28 cellular contexts compared by ENCODE assay signal in genomic region chr4:13616597-13616996, GRCh38.
"Had no signal": no experiment of that assay in that cellular context is flagged by ENCODE, and none has a peak within 500 bp of the region (broad histone marks: within the 10 kb centered on the region; RNA-seq: fewer than 3 reads in every experiment).

No MANE protein-coding gene starts in this region.

- H3K27ac Mint-ChIP-seq: activated CD4-positive, alpha-beta memory T cell treated with anti-CD3 and anti-CD28 coated beads, Interleukin-2, amount 10 ng/mL, durations not matched to agents 7 days and 5 days; activated CD4-positive, alpha-beta T cell treated with anti-CD3 and anti-CD28 coated beads for 36 hours; activated CD4-positive, alpha-beta T cell treated with anti-CD3 and anti-CD28 coated beads, Interleukin-2, amount 10 ng/mL, durations not matched to agents 24 days and 14 days; activated naive CD4-positive, alpha-beta T cell treated with anti-CD3 and anti-CD28 coated beads, Interleukin-2, amount 50 U/mL, for 72 hours; activated naive CD8-positive, alpha-beta T cell treated with anti-CD3 and anti-CD28 coated beads, Interleukin-2, amount 10 ng/mL, durations not matched to agents 7 days and 5 days; activated T-cell treated with anti-CD3 and anti-CD28 coated beads, Interleukin-2, amount 50 U/mL, for 24 hours; brain; endodermal cell had no signal

- ATAC-seq: activated CD4-positive, alpha-beta T cell treated with anti-CD3 and anti-CD28 coated beads for 36 hours; activated naive CD4-positive, alpha-beta T cell treated with anti-CD3 and anti-CD28 coated beads, Interleukin-2, amount 50 U/mL, for 72 hours; activated T-cell treated with anti-CD3 and anti-CD28 coated beads, Interleukin-2, amount 50 U/mL, for 72 hours; esophagus mucosa had no signal

- H3K4me3 Mint-ChIP-seq: activated CD4-positive, alpha-beta memory T cell treated with anti-CD3 and anti-CD28 coated beads, Interleukin-2, amount 10 ng/mL, durations not matched to agents 7 days and 5 days; activated CD4-positive, alpha-beta T cell treated with anti-CD3 and anti-CD28 coated beads for 36 hours; activated CD4-positive, alpha-beta T cell treated with anti-CD3 and anti-CD28 coated beads, Interleukin-2, amount 10 ng/mL, durations not matched to agents 24 days and 14 days; activated naive CD4-positive, alpha-beta T cell treated with anti-CD3 and anti-CD28 coated beads, Interleukin-2, amount 10 ng/mL, durations not matched to agents 7 days and 5 days; activated naive CD8-positive, alpha-beta T cell treated with anti-CD3 and anti-CD28 coated beads, Interleukin-2, amount 10 ng/mL, durations not matched to agents 7 days and 5 days; activated T-cell treated with anti-CD3 and anti-CD28 coated beads, Interleukin-2, amount 50 U/mL, for 24 hours; activated T-cell treated with anti-CD3 and anti-CD28 coated beads, Interleukin-2, amount 50 U/mL, for 72 hours; brain; endodermal cell had no signal

- H3K4me3 ChIP-seq: ascending aorta, breast epithelium, cardiac muscle cell, colonic mucosa had no signal

- H3K27ac ChIP-seq: ascending aorta, breast epithelium, cardiac muscle cell, colonic mucosa had no signal

- H3K4me1 Mint-ChIP-seq: brain had no signal

- H3K4me1 ChIP-seq: ascending aorta, breast epithelium, colonic mucosa had no signal

- FAIRE-seq: frontal cortex had no signal

- DNase-seq: activated CD4-positive, alpha-beta memory T cell treated with anti-CD3 and anti-CD28 coated beads, Interleukin-2, amount 10 ng/mL, durations not matched to agents 7 days and 5 days; activated CD4-positive, alpha-beta T cell treated with anti-CD3 and anti-CD28 coated beads for 36 hours; activated CD4-positive, alpha-beta T cell treated with anti-CD3 and anti-CD28 coated beads, Interleukin-2, amount 10 ng/mL, durations not matched to agents 24 days and 14 days; activated CD4-positive, CD25-positive, alpha-beta regulatory T cell; activated CD4-positive, CD25-positive, alpha-beta regulatory T cell treated with anti-CD3 and anti-CD28 coated beads, Interleukin-2, amount 50 U/mL, for 72 hours; activated CD8-positive, alpha-beta memory T cell treated with anti-CD3 and anti-CD28 coated beads, Interleukin-2, amount 50 U/mL, for 48 hours; activated gamma-delta T cell; activated naive CD4-positive, alpha-beta T cell; activated naive CD4-positive, alpha-beta T cell treated with anti-CD3 and anti-CD28 coated beads, Interleukin-2, amount 10 ng/mL, durations not matched to agents 7 days and 5 days; activated naive CD8-positive, alpha-beta T cell treated with anti-CD3 and anti-CD28 coated beads, Interleukin-2, amount 10 ng/mL, durations not matched to agents 7 days and 5 days; activated T-cell treated with anti-CD3 and anti-CD28 coated beads for 4 hours; activated T-cell treated with anti-CD3 and anti-CD28 coated beads, Interleukin-2, amount 50 U/mL, for 24 hours; activated T-cell treated with anti-CD3 and anti-CD28 coated beads, Interleukin-2, amount 50 U/mL, for 72 hours; central memory CD4-positive, alpha-beta T cell; cerebellar nuclear complex; colonic mucosa; effector CD8-positive, alpha-beta T cell; endodermal cell; foreskin fibroblast; head of caudate nucleus; T-helper 2 cell had no signal

- H3K27me3 Mint-ChIP-seq: activated CD4-positive, alpha-beta memory T cell treated with anti-CD3 and anti-CD28 coated beads, Interleukin-2, amount 10 ng/mL, durations not matched to agents 7 days and 5 days; activated CD4-positive, alpha-beta T cell treated with anti-CD3 and anti-CD28 coated beads for 36 hours; activated CD4-positive, alpha-beta T cell treated with anti-CD3 and anti-CD28 coated beads, Interleukin-2, amount 10 ng/mL, durations not matched to agents 24 days and 14 days; activated naive CD4-positive, alpha-beta T cell treated with anti-CD3 and anti-CD28 coated beads, Interleukin-2, amount 10 ng/mL, durations not matched to agents 7 days and 5 days; activated naive CD8-positive, alpha-beta T cell treated with anti-CD3 and anti-CD28 coated beads, Interleukin-2, amount 10 ng/mL, durations not matched to agents 7 days and 5 days; activated T-cell treated with anti-CD3 and anti-CD28 coated beads, Interleukin-2, amount 50 U/mL, for 24 hours; brain had no signal

- H3K9me3 ChIP-seq: ascending aorta, breast epithelium, colonic mucosa had no signal

- H3K27me3 ChIP-seq: ascending aorta, breast epithelium, cardiac muscle cell, colonic mucosa had no signal

- H3K9me3 Mint-ChIP-seq: activated CD4-positive, alpha-beta memory T cell treated with anti-CD3 and anti-CD28 coated beads, Interleukin-2, amount 10 ng/mL, durations not matched to agents 7 days and 5 days; activated CD4-positive, alpha-beta T cell treated with anti-CD3 and anti-CD28 coated beads, Interleukin-2, amount 10 ng/mL, durations not matched to agents 24 days and 14 days; activated naive CD4-positive, alpha-beta T cell treated with anti-CD3 and anti-CD28 coated beads, Interleukin-2, amount 10 ng/mL, durations not matched to agents 7 days and 5 days; activated naive CD4-positive, alpha-beta T cell treated with anti-CD3 and anti-CD28 coated beads, Interleukin-2, amount 50 U/mL, for 72 hours; activated naive CD8-positive, alpha-beta T cell treated with anti-CD3 and anti-CD28 coated beads, Interleukin-2, amount 10 ng/mL, durations not matched to agents 7 days and 5 days; activated T-cell treated with anti-CD3 and anti-CD28 coated beads, Interleukin-2, amount 50 U/mL, for 24 hours; activated T-cell treated with anti-CD3 and anti-CD28 coated beads, Interleukin-2, amount 50 U/mL, for 72 hours; brain; endodermal cell had no signal
